ENCODE assay signal across 1 cellular context in genomic region chr1:202857136-202857610, GRCh38.
A peak's percentile ranks its signal among the peaks of the same experiment; 100 is the strongest.
TF ChIP-seq lines count a peak whose summit lies in the region.

No MANE protein-coding gene starts in this region.

TF ChIP-seq in HepG2, 621 proteins besides CTCF, POLR2A, EP300 and RAD21 (continued from another document and continues in another):
- TF ChIP-seq, protein P1, sequence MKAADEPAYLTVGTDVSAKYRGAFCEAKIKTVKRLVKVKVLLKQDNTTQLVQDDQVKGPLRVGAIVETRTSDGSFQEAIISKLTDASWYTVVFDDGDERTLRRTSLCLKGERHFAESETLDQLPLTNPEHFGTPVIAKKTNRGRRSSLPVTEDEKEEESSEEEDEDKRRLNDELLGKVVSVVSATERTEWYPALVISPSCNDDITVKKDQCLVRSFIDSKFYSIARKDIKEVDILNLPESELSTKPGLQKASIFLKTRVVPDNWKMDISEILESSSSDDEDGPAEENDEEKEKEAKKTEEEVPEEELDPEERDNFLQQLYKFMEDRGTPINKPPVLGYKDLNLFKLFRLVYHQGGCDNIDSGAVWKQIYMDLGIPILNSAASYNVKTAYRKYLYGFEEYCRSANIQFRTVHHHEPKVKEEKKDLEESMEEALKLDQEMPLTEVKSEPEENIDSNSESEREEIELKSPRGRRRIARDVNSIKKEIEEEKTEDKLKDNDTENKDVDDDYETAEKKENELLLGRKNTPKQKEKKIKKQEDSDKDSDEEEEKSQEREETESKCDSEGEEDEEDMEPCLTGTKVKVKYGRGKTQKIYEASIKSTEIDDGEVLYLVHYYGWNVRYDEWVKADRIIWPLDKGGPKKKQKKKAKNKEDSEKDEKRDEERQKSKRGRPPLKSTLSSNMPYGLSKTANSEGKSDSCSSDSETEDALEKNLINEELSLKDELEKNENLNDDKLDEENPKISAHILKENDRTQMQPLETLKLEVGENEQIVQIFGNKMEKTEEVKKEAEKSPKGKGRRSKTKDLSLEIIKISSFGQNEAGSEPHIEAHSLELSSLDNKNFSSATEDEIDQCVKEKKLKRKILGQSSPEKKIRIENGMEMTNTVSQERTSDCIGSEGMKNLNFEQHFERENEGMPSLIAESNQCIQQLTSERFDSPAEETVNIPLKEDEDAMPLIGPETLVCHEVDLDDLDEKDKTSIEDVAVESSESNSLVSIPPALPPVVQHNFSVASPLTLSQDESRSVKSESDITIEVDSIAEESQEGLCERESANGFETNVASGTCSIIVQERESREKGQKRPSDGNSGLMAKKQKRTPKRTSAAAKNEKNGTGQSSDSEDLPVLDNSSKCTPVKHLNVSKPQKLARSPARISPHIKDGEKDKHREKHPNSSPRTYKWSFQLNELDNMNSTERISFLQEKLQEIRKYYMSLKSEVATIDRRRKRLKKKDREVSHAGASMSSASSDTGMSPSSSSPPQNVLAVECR (CRISPR knock-in tag; IDR thresholded peaks at IDR 0.05; ENCODE audit: borderline replicate concordance) = peak; percentile 60; the same call in 1 of the 2 replicates
- no peak for TF ChIP-seq RAD51 (IDR thresholded peaks at IDR 0.05; ENCODE audit: borderline replicate concordance)
- no peak for TF ChIP-seq FOXM1 (CRISPR knock-in tag; IDR thresholded peaks at IDR 0.05)
- no peak for TF ChIP-seq ZNF496 (CRISPR knock-in tag; IDR thresholded peaks at IDR 0.05; ENCODE audit: insufficient replicate concordance)
- TF ChIP-seq ZNF792 (CRISPR knock-in tag; IDR thresholded peaks at IDR 0.05) = 0 out of 2 replicates have a peak, but pooled peaks have one; percentile 55
- TF ChIP-seq ZNF350 (CRISPR knock-in tag; IDR thresholded peaks at IDR 0.05; ENCODE audit: borderline replicate concordance, low read depth) = no peak
- TF ChIP-seq HMGXB4 (CRISPR knock-in tag; IDR thresholded peaks at IDR 0.05; ENCODE audit: borderline replicate concordance in 1 of 2, low read depth in 1 of 2) = 0 out of 4 replicates have a peak, but pooled peaks have one; percentile 23 to 28
- TF ChIP-seq U2AF1 (optimal IDR thresholded peaks at IDR 0.05; ENCODE audit: low read depth, low read length) = no peak
- TF ChIP-seq PBX3 (CRISPR knock-in tag; IDR thresholded peaks at IDR 0.05; ENCODE audit: borderline replicate concordance) = no peak
- no peak for TF ChIP-seq MEIS1 (CRISPR knock-in tag; IDR thresholded peaks at IDR 0.05; ENCODE audit: borderline replicate concordance)
- no peak for TF ChIP-seq KDM5B (CRISPR knock-in tag; IDR thresholded peaks at IDR 0.05; ENCODE audit: borderline replicate concordance)
- TF ChIP-seq, protein P2, sequence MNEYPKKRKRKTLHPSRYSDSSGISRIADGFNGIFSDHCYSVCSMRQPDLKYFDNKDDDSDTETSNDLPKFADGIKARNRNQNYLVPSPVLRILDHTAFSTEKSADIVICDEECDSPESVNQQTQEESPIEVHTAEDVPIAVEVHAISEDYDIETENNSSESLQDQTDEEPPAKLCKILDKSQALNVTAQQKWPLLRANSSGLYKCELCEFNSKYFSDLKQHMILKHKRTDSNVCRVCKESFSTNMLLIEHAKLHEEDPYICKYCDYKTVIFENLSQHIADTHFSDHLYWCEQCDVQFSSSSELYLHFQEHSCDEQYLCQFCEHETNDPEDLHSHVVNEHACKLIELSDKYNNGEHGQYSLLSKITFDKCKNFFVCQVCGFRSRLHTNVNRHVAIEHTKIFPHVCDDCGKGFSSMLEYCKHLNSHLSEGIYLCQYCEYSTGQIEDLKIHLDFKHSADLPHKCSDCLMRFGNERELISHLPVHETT (CRISPR knock-in tag; conservative IDR thresholded peaks at IDR 0.05) = no peak
- TF ChIP-seq FOXC1 (CRISPR knock-in tag; IDR thresholded peaks at IDR 0.05; ENCODE audit: borderline replicate concordance) = 0 out of 2 replicates have a peak, but pooled peaks have one; percentile 28
- no peak for TF ChIP-seq RARG (CRISPR knock-in tag; IDR thresholded peaks at IDR 0.05; ENCODE audit: low read depth)
- TF ChIP-seq TP53 (CRISPR knock-in tag; conservative IDR thresholded peaks at IDR 0.05) = no peak
- no peak for TF ChIP-seq ERF (CRISPR knock-in tag; IDR thresholded peaks at IDR 0.05)
- no peak for TF ChIP-seq MIER2 (CRISPR knock-in tag; IDR thresholded peaks at IDR 0.05)
- no peak for TF ChIP-seq ZNF878 (CRISPR knock-in tag; IDR thresholded peaks at IDR 0.05)
- no peak for TF ChIP-seq KAT2B (IDR thresholded peaks at IDR 0.05; ENCODE audit: borderline replicate concordance, low read depth, low read length)
- TF ChIP-seq MAFK (conservative IDR thresholded peaks at IDR 0.05 in 1 of 2, IDR thresholded peaks at IDR 0.05 in 1 of 2; ENCODE audit: low read length in 2 of 2) = no peak
- no peak for TF ChIP-seq ZNF367 (CRISPR knock-in tag; IDR thresholded peaks at IDR 0.05; ENCODE audit: borderline replicate concordance)
- no peak for TF ChIP-seq MBD4 (IDR thresholded peaks at IDR 0.05; ENCODE audit: borderline replicate concordance, low read length)
- TF ChIP-seq THAP11 (CRISPR knock-in tag; IDR thresholded peaks at IDR 0.05) = peak; percentile 20; the same call in 1 of the 2 replicates
- TF ChIP-seq ZNF660 (CRISPR knock-in tag; IDR thresholded peaks at IDR 0.05; ENCODE audit: borderline replicate concordance, low read depth) = no peak
- TF ChIP-seq, protein P3, sequence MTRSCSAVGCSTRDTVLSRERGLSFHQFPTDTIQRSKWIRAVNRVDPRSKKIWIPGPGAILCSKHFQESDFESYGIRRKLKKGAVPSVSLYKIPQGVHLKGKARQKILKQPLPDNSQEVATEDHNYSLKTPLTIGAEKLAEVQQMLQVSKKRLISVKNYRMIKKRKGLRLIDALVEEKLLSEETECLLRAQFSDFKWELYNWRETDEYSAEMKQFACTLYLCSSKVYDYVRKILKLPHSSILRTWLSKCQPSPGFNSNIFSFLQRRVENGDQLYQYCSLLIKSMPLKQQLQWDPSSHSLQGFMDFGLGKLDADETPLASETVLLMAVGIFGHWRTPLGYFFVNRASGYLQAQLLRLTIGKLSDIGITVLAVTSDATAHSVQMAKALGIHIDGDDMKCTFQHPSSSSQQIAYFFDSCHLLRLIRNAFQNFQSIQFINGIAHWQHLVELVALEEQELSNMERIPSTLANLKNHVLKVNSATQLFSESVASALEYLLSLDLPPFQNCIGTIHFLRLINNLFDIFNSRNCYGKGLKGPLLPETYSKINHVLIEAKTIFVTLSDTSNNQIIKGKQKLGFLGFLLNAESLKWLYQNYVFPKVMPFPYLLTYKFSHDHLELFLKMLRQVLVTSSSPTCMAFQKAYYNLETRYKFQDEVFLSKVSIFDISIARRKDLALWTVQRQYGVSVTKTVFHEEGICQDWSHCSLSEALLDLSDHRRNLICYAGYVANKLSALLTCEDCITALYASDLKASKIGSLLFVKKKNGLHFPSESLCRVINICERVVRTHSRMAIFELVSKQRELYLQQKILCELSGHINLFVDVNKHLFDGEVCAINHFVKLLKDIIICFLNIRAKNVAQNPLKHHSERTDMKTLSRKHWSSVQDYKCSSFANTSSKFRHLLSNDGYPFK (CRISPR knock-in tag; IDR thresholded peaks at IDR 0.05; ENCODE audit: borderline replicate concordance) = 0 out of 2 replicates have a peak, but pooled peaks have one; percentile 55
- no peak for TF ChIP-seq NFIC (IDR thresholded peaks at IDR 0.05; ENCODE audit: low read length)
- TF ChIP-seq FOXK1 (CRISPR knock-in tag; IDR thresholded peaks at IDR 0.05; ENCODE audit: borderline replicate concordance, low read depth) = no peak; the same call in 1 of the 2 replicates
- no peak for TF ChIP-seq ZNF207 (IDR thresholded peaks at IDR 0.05; ENCODE audit: borderline replicate concordance)
- no peak for TF ChIP-seq ZNF530 (CRISPR knock-in tag; IDR thresholded peaks at IDR 0.05; ENCODE audit: low read depth)
- TF ChIP-seq ARID2 (CRISPR knock-in tag; IDR thresholded peaks at IDR 0.05; ENCODE audit: borderline replicate concordance) = no peak
- no peak for TF ChIP-seq ZNF577 (CRISPR knock-in tag; IDR thresholded peaks at IDR 0.05; ENCODE audit: borderline replicate concordance, low read depth)
- 0 out of 2 replicates have a peak, but pooled peaks have one; percentile 43 for TF ChIP-seq ZMYM2 (CRISPR knock-in tag; IDR thresholded peaks at IDR 0.05)
- no peak; the same call in 1 of the 2 replicates for TF ChIP-seq ZMYM4 (CRISPR knock-in tag; IDR thresholded peaks at IDR 0.05)
- TF ChIP-seq, protein P4, sequence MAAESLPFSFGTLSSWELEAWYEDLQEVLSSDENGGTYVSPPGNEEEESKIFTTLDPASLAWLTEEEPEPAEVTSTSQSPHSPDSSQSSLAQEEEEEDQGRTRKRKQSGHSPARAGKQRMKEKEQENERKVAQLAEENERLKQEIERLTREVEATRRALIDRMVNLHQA (CRISPR knock-in tag; IDR thresholded peaks at IDR 0.05) = no peak
- no peak for TF ChIP-seq CENPT (CRISPR knock-in tag; IDR thresholded peaks at IDR 0.05; ENCODE audit: low read depth)
- 0 out of 2 replicates have a peak, but pooled peaks have one; percentile 15 for TF ChIP-seq KAT8 (CRISPR knock-in tag; IDR thresholded peaks at IDR 0.05)
- TF ChIP-seq GMEB2 (CRISPR knock-in tag; IDR thresholded peaks at IDR 0.05; ENCODE audit: low read depth) = no peak
- 0 out of 2 replicates have a peak, but pooled peaks have one; percentile 61 for TF ChIP-seq ZFP37 (CRISPR knock-in tag; IDR thresholded peaks at IDR 0.05; ENCODE audit: borderline replicate concordance)
- TF ChIP-seq PHF5A (CRISPR knock-in tag; IDR thresholded peaks at IDR 0.05; ENCODE audit: low read depth, unreplicated experiment) = no peak
- TF ChIP-seq ZNF264 (CRISPR knock-in tag; IDR thresholded peaks at IDR 0.05) = 0 out of 2 replicates have a peak, but pooled peaks have one; percentile 52
- no peak for TF ChIP-seq TCF12 (IDR thresholded peaks at IDR 0.05)
- TF ChIP-seq TCF12 (CRISPR knock-in tag; IDR thresholded peaks at IDR 0.05) = no peak
- TF ChIP-seq TMF1 (CRISPR knock-in tag; IDR thresholded peaks at IDR 0.05; ENCODE audit: low read depth) = no peak
- no peak for TF ChIP-seq ZNF30 (CRISPR knock-in tag; IDR thresholded peaks at IDR 0.05)
- TF ChIP-seq CBX1 (IDR thresholded peaks at IDR 0.05; ENCODE audit: low read depth) = no peak
- TF ChIP-seq JDP2 (CRISPR knock-in tag; IDR thresholded peaks at IDR 0.05; ENCODE audit: borderline replicate concordance) = no peak
- no peak for TF ChIP-seq IRX3 (CRISPR knock-in tag; IDR thresholded peaks at IDR 0.05; ENCODE audit: borderline replicate concordance, low read depth)
- no peak for TF ChIP-seq ZNF781 (CRISPR knock-in tag; IDR thresholded peaks at IDR 0.05; ENCODE audit: borderline replicate concordance, not compliant biosample characterization)
- no peak for TF ChIP-seq MAFF (IDR thresholded peaks at IDR 0.05; ENCODE audit: low read depth, low read length)
- no peak for TF ChIP-seq PHF8 (CRISPR knock-in tag; IDR thresholded peaks at IDR 0.05)
- no peak for TF ChIP-seq REL (CRISPR knock-in tag; conservative IDR thresholded peaks at IDR 0.05)
- TF ChIP-seq ZNF713 (CRISPR knock-in tag; IDR thresholded peaks at IDR 0.05) = no peak
- TF ChIP-seq PITX1 (CRISPR knock-in tag; IDR thresholded peaks at IDR 0.05) = no peak
- no peak for TF ChIP-seq NR1H2 (CRISPR knock-in tag; IDR thresholded peaks at IDR 0.05; ENCODE audit: borderline replicate concordance, low read depth)
- peak; percentile 39; the same call in 1 of the 2 replicates for TF ChIP-seq ZNF224 (CRISPR knock-in tag; IDR thresholded peaks at IDR 0.05)
- TF ChIP-seq TCF7L2 (IDR thresholded peaks at IDR 0.05; ENCODE audit: low read depth, low read length) = no peak
- peak; percentile 44; the same call in 1 of the 2 replicates for TF ChIP-seq KDM6A (CRISPR knock-in tag; IDR thresholded peaks at IDR 0.05; ENCODE audit: low read depth)
- no peak for TF ChIP-seq FOXA1 (IDR thresholded peaks at IDR 0.05)
- no peak for TF ChIP-seq FOXA1 (CRISPR knock-in tag; IDR thresholded peaks at IDR 0.05)
- TF ChIP-seq CREB1 (IDR thresholded peaks at IDR 0.05) = no peak
- TF ChIP-seq CREB1 (CRISPR knock-in tag; IDR thresholded peaks at IDR 0.05) = no peak
- no peak for TF ChIP-seq SP1 (IDR thresholded peaks at IDR 0.05)
- no peak for TF ChIP-seq SP1 (CRISPR knock-in tag; IDR thresholded peaks at IDR 0.05)
